In the genomic region with DNA sequence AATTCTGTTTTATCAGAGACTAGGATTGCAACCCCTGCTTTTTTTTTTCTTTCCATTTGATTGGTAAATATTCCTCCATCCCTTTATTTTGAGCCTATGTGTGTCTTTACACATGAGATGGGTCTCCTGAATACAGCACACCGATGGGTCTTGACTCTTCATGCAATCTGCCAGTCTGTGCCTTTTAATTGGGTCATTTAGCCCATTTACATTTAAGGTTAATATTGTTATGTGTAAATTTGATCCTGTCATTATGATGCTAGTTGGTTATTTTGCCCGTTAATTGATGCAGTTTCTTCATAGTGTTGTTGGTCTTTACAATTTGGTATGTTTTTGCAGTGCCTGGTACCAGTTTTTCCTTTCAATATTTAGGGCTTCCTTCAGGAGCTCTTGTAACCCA, we compare ENCODE assay signal across 1 cellular context.
TF ChIP-seq lines count a peak whose summit lies in the region.

No MANE protein-coding gene starts in this region.

TF ChIP-seq in K562, 482 proteins besides CTCF, POLR2A, EP300 and RAD21:
- TF ChIP-seq ZNF354B (CRISPR knock-in tag; IDR thresholded peaks at IDR 0.05) = peak; percentile 76; the same call in 1 of the 2 replicates
- peak; percentile 97 for TF ChIP-seq ZNF507 (tag; conservative IDR thresholded peaks at IDR 0.05)
